Comparison of ENCODE assay signal across 17 cellular contexts in the genomic region with DNA sequence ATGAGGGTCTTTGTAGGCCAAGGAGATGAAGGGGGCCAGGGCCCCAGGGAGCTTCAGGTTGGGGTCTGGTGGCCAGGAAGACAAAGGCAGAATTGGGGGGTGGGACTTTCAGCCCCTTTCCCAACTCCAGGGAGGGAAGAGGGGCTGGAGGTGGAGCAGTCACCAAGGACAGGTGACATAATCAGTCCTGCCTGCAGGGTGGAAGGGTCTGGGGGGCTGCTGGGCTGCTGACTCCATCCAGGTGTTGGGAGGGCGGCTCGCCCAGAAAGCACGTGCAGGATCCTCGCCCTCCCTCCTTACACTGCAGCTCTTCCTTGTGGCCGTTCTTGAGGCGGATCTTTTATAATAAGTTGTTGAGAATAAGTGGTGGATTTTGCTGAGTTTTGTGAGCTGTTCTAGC.
"Had no signal": no experiment of that assay in that cellular context is flagged by ENCODE, and none has a peak within 500 bp of the region (broad histone marks: within the 10 kb centered on the region; RNA-seq: fewer than 3 reads in every experiment).

No MANE protein-coding gene starts in this region.

- H3K27ac Mint-ChIP-seq: activated naive CD4-positive, alpha-beta T cell treated with anti-CD3 and anti-CD28 coated beads, Interleukin-2, amount 10 ng/mL, durations not matched to agents 7 days and 5 days; natural killer cell had no signal

- H3K27me3 ChIP-seq: ascending aorta had no signal

- H3K9me3 Mint-ChIP-seq: activated naive CD4-positive, alpha-beta T cell treated with anti-CD3 and anti-CD28 coated beads, Interleukin-2, amount 10 ng/mL, durations not matched to agents 7 days and 5 days; activated T-cell treated with anti-CD3 and anti-CD28 coated beads, Interleukin-2, amount 50 U/mL, for 4 hours; natural killer cell had no signal

- H3K9ac ChIP-seq: parathyroid adenoma had no signal

- H3K36me3 ChIP-seq: ascending aorta, breast epithelium, gastrocnemius medialis had no signal

- H3K9me3 ChIP-seq: ascending aorta, breast epithelium, gastrocnemius medialis had no signal

- DNase-seq: activated CD4-positive, alpha-beta T cell treated with anti-CD3 and anti-CD28 coated beads, Interleukin-2, amount 50 U/mL, for 1 hour; activated CD8-positive, alpha-beta memory T cell treated with anti-CD3 and anti-CD28 coated beads, Interleukin-2, amount 50 U/mL, for 4 hours; activated naive CD4-positive, alpha-beta T cell treated with anti-CD3 and anti-CD28 coated beads, Interleukin-2, amount 10 ng/mL, durations not matched to agents 7 days and 5 days; activated T-cell treated with anti-CD3 and anti-CD28 coated beads, Interleukin-2, amount 50 U/mL, for 4 hours; cortex of kidney; gastrocnemius medialis; left ventricle myocardium superior; mesenchymal stem cell; natural killer cell; stimulated activated naive CD4-positive, alpha-beta T cell; T-helper 1 cell; T-helper 9 cell had no signal

- H3K4me1 ChIP-seq: ascending aorta, breast epithelium, gastrocnemius medialis, parathyroid adenoma had no signal

- H3K4me3 ChIP-seq: ascending aorta, breast epithelium, gastrocnemius medialis had no signal

- H3K36me3 Mint-ChIP-seq: activated naive CD4-positive, alpha-beta T cell treated with anti-CD3 and anti-CD28 coated beads, Interleukin-2, amount 10 ng/mL, durations not matched to agents 7 days and 5 days; natural killer cell had no signal

- H3K4me3 Mint-ChIP-seq: activated naive CD4-positive, alpha-beta T cell treated with anti-CD3 and anti-CD28 coated beads, Interleukin-2, amount 10 ng/mL, durations not matched to agents 7 days and 5 days; activated T-cell treated with anti-CD3 and anti-CD28 coated beads, Interleukin-2, amount 50 U/mL, for 4 hours; natural killer cell had no signal

- ATAC-seq: activated CD4-positive, CD25-positive, alpha-beta regulatory T cell treated with anti-CD3 and anti-CD28 coated beads, Interleukin-2, amount 50 U/mL, for 24 hours; activated T-cell treated with anti-CD3 and anti-CD28 coated beads, Interleukin-2, amount 50 U/mL, for 4 hours; esophagus mucosa; gastrocnemius medialis; left ventricle myocardium superior; natural killer cell had no signal

- H3K4me1 Mint-ChIP-seq: activated naive CD4-positive, alpha-beta T cell treated with anti-CD3 and anti-CD28 coated beads, Interleukin-2, amount 10 ng/mL, durations not matched to agents 7 days and 5 days had no signal

- H3K27ac ChIP-seq: ascending aorta, breast epithelium, gastrocnemius medialis, parathyroid adenoma had no signal
